ENCODE assay signal across 10 cellular contexts in genomic region chr12:13347241-13348043, GRCh38.
DNase-seq lines count a peak whose midpoint lies in the region; ATAC-seq lines count a peak whose summit lies in the region.
"Had no signal": no experiment of that assay in that cellular context is flagged by ENCODE, and none has a peak within 500 bp of the region (broad histone marks: within the 10 kb centered on the region; RNA-seq: fewer than 3 reads in every experiment).

No MANE protein-coding gene starts in this region.

- no peaks in the 10 kb centered on the region for H3K9me3 Mint-ChIP-seq in activated CD4-positive, alpha-beta memory T cell treated with anti-CD3 and anti-CD28 coated beads for 36 hours
- H3K9me3 Mint-ChIP-seq in activated CD4-positive, alpha-beta memory T cell treated with anti-CD3 and anti-CD28 coated beads, Interleukin-2, amount 10 ng/mL, durations not matched to agents 7 days and 5 days = no peaks in the 10 kb centered on the region
- H3K9me3 Mint-ChIP-seq in activated T-cell treated with anti-CD3 and anti-CD28 coated beads, Interleukin-2, amount 50 U/mL, for 72 hours = peaks cover 1 to 4% of the 10 kb centered on the region in 2 donors
- no peaks in the 10 kb centered on the region for H3K9me3 Mint-ChIP-seq in stimulated activated naive CD8-positive, alpha-beta T cell treated with anti-CD3 and anti-CD28 coated beads, Interleukin-15, Interleukin-2, amounts not matched to agents 100 ng/mL and 50 ng/mL, for 24 hours

- peak overlapping the region; percentile 18 for H3K27ac Mint-ChIP-seq in activated CD4-positive, alpha-beta memory T cell treated with anti-CD3 and anti-CD28 coated beads for 36 hours
- H3K27ac Mint-ChIP-seq in activated CD4-positive, alpha-beta memory T cell treated with anti-CD3 and anti-CD28 coated beads, Interleukin-2, amount 10 ng/mL, durations not matched to agents 7 days and 5 days = no peak overlapping the region
- no peak overlapping the region for H3K27ac Mint-ChIP-seq in activated T-cell treated with anti-CD3 and anti-CD28 coated beads, Interleukin-2, amount 50 U/mL, for 72 hours
- H3K27ac Mint-ChIP-seq in stimulated activated naive CD8-positive, alpha-beta T cell treated with anti-CD3 and anti-CD28 coated beads, Interleukin-15, Interleukin-2, amounts not matched to agents 100 ng/mL and 50 ng/mL, for 24 hours = peak overlapping the region; percentile 80

- no peak overlapping the region for H3K4me3 Mint-ChIP-seq in activated CD4-positive, alpha-beta memory T cell treated with anti-CD3 and anti-CD28 coated beads for 36 hours
- no peak overlapping the region for H3K4me3 Mint-ChIP-seq in activated CD4-positive, alpha-beta memory T cell treated with anti-CD3 and anti-CD28 coated beads, Interleukin-2, amount 10 ng/mL, durations not matched to agents 7 days and 5 days
- H3K4me3 Mint-ChIP-seq in activated T-cell treated with anti-CD3 and anti-CD28 coated beads, Interleukin-2, amount 50 U/mL, for 72 hours = no peak overlapping the region
- H3K4me3 Mint-ChIP-seq in stimulated activated naive CD8-positive, alpha-beta T cell treated with anti-CD3 and anti-CD28 coated beads, Interleukin-15, Interleukin-2, amounts not matched to agents 100 ng/mL and 50 ng/mL, for 24 hours = peak overlapping the region; percentile 57

- CTCF ChIA-PET in activated CD4-positive, alpha-beta memory T cell treated with anti-CD3 and anti-CD28 coated beads for 36 hours (lab: Charles Lee) = interaction anchor here (0.7 to 2.1 kb wide), 5 partner anchors 9 to 141 kb away, joined by 3 to 11 read pairs (median 3); no protein-coding TSS in a partner anchor
- CTCF ChIA-PET in activated CD4-positive, alpha-beta memory T cell treated with anti-CD3 and anti-CD28 coated beads, Interleukin-2, amount 10 ng/mL, durations not matched to agents 7 days and 5 days (lab: Charles Lee) = interaction anchor here (0.6 to 2.3 kb wide), 2 partner anchors 15 to 30 kb away, joined by 3 to 9 read pairs; no protein-coding TSS in a partner anchor

- POLR2A ChIA-PET in activated CD4-positive, alpha-beta memory T cell treated with anti-CD3 and anti-CD28 coated beads for 36 hours (lab: Charles Lee) = no interaction called here
- POLR2A ChIA-PET in activated CD4-positive, alpha-beta memory T cell treated with anti-CD3 and anti-CD28 coated beads, Interleukin-2, amount 10 ng/mL, durations not matched to agents 7 days and 5 days (lab: Charles Lee) = interaction anchor here (0.9 kb wide), 1 partner anchor 15 kb away, joined by 3 read pairs; no protein-coding TSS in a partner anchor

- peak; percentile 76 for DNase-seq in activated CD4-positive, alpha-beta memory T cell treated with anti-CD3 and anti-CD28 coated beads for 36 hours
- no peak for DNase-seq in activated CD4-positive, alpha-beta memory T cell treated with anti-CD3 and anti-CD28 coated beads, Interleukin-2, amount 10 ng/mL, durations not matched to agents 7 days and 5 days
- peak; percentile 74 to 84 for DNase-seq in activated T-cell treated with anti-CD3 and anti-CD28 coated beads, Interleukin-2, amount 50 U/mL, for 72 hours
- peak; percentile 93 for DNase-seq in kidney glomerular epithelial cell (lab: John Stamatoyannopoulos, UW)
- no peak for DNase-seq in mesenteric fat pad (ENCODE audit: low spot score)
- DNase-seq: C1 segment of cervical spinal cord, NCI-H510A had no signal

- H3K27me3 Mint-ChIP-seq in activated CD4-positive, alpha-beta memory T cell treated with anti-CD3 and anti-CD28 coated beads for 36 hours = peaks cover 33% of the 10 kb centered on the region
- H3K27me3 Mint-ChIP-seq in activated CD4-positive, alpha-beta memory T cell treated with anti-CD3 and anti-CD28 coated beads, Interleukin-2, amount 10 ng/mL, durations not matched to agents 7 days and 5 days = peaks cover 23% of the 10 kb centered on the region
- H3K27me3 Mint-ChIP-seq in activated T-cell treated with anti-CD3 and anti-CD28 coated beads, Interleukin-2, amount 50 U/mL, for 72 hours (ENCODE audit: low read depth) = peaks cover 72% of the 10 kb centered on the region
- peaks cover 61% of the 10 kb centered on the region for H3K27me3 Mint-ChIP-seq in stimulated activated naive CD8-positive, alpha-beta T cell treated with anti-CD3 and anti-CD28 coated beads, Interleukin-15, Interleukin-2, amounts not matched to agents 100 ng/mL and 50 ng/mL, for 24 hours

- peaks cover 11% of the 10 kb centered on the region for H3K4me1 Mint-ChIP-seq in activated CD4-positive, alpha-beta memory T cell treated with anti-CD3 and anti-CD28 coated beads for 36 hours (ENCODE audit: low read depth)
- no peaks in the 10 kb centered on the region for H3K4me1 Mint-ChIP-seq in activated CD4-positive, alpha-beta memory T cell treated with anti-CD3 and anti-CD28 coated beads, Interleukin-2, amount 10 ng/mL, durations not matched to agents 7 days and 5 days
- peaks cover 38% of the 10 kb centered on the region for H3K4me1 Mint-ChIP-seq in activated T-cell treated with anti-CD3 and anti-CD28 coated beads, Interleukin-2, amount 50 U/mL, for 72 hours (ENCODE audit: low read depth)
- peaks cover 29% of the 10 kb centered on the region for H3K4me1 Mint-ChIP-seq in stimulated activated naive CD8-positive, alpha-beta T cell treated with anti-CD3 and anti-CD28 coated beads, Interleukin-15, Interleukin-2, amounts not matched to agents 100 ng/mL and 50 ng/mL, for 24 hours (ENCODE audit: low read depth)

- intact Hi-C loops in activated CD4-positive, alpha-beta memory T cell treated with anti-CD3 and anti-CD28 coated beads for 36 hours (cut with micrococcal nuclease) = loop anchor here (1.0 to 5.0 kb wide), 3 partner anchors 125 to 244 kb away; partner anchors contain the start of gene GSG1

- no peaks in the 10 kb centered on the region for H3K36me3 Mint-ChIP-seq in activated CD4-positive, alpha-beta memory T cell treated with anti-CD3 and anti-CD28 coated beads for 36 hours
- no peaks in the 10 kb centered on the region for H3K36me3 Mint-ChIP-seq in activated CD4-positive, alpha-beta memory T cell treated with anti-CD3 and anti-CD28 coated beads, Interleukin-2, amount 10 ng/mL, durations not matched to agents 7 days and 5 days (ENCODE audit: low read depth)
- peaks cover 0 to 1% of the 10 kb centered on the region in 2 donors for H3K36me3 Mint-ChIP-seq in activated T-cell treated with anti-CD3 and anti-CD28 coated beads, Interleukin-2, amount 50 U/mL, for 72 hours (ENCODE audit: insufficient read depth in 2 of 2)
- no peaks in the 10 kb centered on the region for H3K36me3 Mint-ChIP-seq in stimulated activated naive CD8-positive, alpha-beta T cell treated with anti-CD3 and anti-CD28 coated beads, Interleukin-15, Interleukin-2, amounts not matched to agents 100 ng/mL and 50 ng/mL, for 24 hours (ENCODE audit: low read depth)

- ATAC-seq in activated T-cell treated with anti-CD3 and anti-CD28 coated beads, Interleukin-2, amount 50 U/mL, for 72 hours (replicated peaks in 1 of 2) = peak; percentile 88 to 90
- ATAC-seq in GM21367 (IDR thresholded peaks at IDR 0.05; ENCODE audit: unreplicated experiment) (no peak), HG02588 (IDR thresholded peaks at IDR 0.05; ENCODE audit: unreplicated experiment) (no peak)

Comparison
In these comparisons a context has a peak if more than half of its experiments do, and no peak if none do; other contexts are left out.
1. DNase-seq: peak in activated CD4-positive, alpha-beta memory T cell treated with anti-CD3 and anti-CD28 coated beads for 36 hours (single experiment), activated T-cell treated with anti-CD3 and anti-CD28 coated beads, Interleukin-2, amount 50 U/mL, for 72 hours (2 of 2) and kidney glomerular epithelial cell (single experiment); none in activated CD4-positive, alpha-beta memory T cell treated with anti-CD3 and anti-CD28 coated beads, Interleukin-2, amount 10 ng/mL, durations not matched to agents 7 days and 5 days (single experiment) and mesenteric fat pad (single experiment).
2. H3K27ac Mint-ChIP-seq: peak in activated CD4-positive, alpha-beta memory T cell treated with anti-CD3 and anti-CD28 coated beads for 36 hours (single experiment) and stimulated activated naive CD8-positive, alpha-beta T cell treated with anti-CD3 and anti-CD28 coated beads, Interleukin-15, Interleukin-2, amounts not matched to agents 100 ng/mL and 50 ng/mL, for 24 hours (single experiment); none in activated CD4-positive, alpha-beta memory T cell treated with anti-CD3 and anti-CD28 coated beads, Interleukin-2, amount 10 ng/mL, durations not matched to agents 7 days and 5 days (single experiment) and activated T-cell treated with anti-CD3 and anti-CD28 coated beads, Interleukin-2, amount 50 U/mL, for 72 hours (single experiment).
3. ATAC-seq: peak in activated T-cell treated with anti-CD3 and anti-CD28 coated beads, Interleukin-2, amount 50 U/mL, for 72 hours (2 of 2); none in GM21367 (single experiment) and HG02588 (single experiment).